In genomic region chr9:22002038-22002437, GRCh38 we compare ENCODE assay signal across 21 cellular contexts. TPM values are rescaled to one million over a fixed set of nuclear protein-coding genes. Genes with fewer than 3 reads are reported as not detected.
DNase-seq lines count a peak whose midpoint lies in the region; ATAC-seq, FAIRE-seq and TF ChIP-seq lines count a peak whose summit lies in the region.
"Had no signal": no experiment of that assay in that cellular context is flagged by ENCODE, and none has a peak within 500 bp of the region (broad histone marks: within the 10 kb centered on the region; RNA-seq: fewer than 3 reads in every experiment).

No MANE protein-coding gene starts in this region.

- H3K36me3 Mint-ChIP-seq in activated T-helper 17 cell treated with anti-CD3 and anti-CD28 coated beads, Interleukin-2, amount 50 U/mL, for 72 hours (ENCODE audit: low read depth): peaks cover 7% of the 10 kb centered on the region
- H3K36me3 Mint-ChIP-seq: CD8-positive, alpha-beta T cell had no signal

- H3K4me3 ChIP-seq in Loucy (ENCODE audit: low read length, poor library complexity, severe bottlenecking): peak overlapping the region; percentile 35
- H3K4me3 ChIP-seq in PC-9: no peak overlapping the region
- H3K4me3 ChIP-seq in osteoblast (ENCODE audit: insufficient read depth, low read length): no peak overlapping the region
- H3K4me3 ChIP-seq: BLaER1 treated with 17β-estradiol and CSF1 and Interleukin-3, amounts not matched to agents 10 nM and 100 nM; GM12878; GM23248 had no signal

- H3K9me3 ChIP-seq in Loucy (ENCODE audit: insufficient read depth, low read depth, low read length) (no peaks in the 10 kb centered on the region), PC-9 (ENCODE audit: insufficient read depth, low read depth) (no peaks in the 10 kb centered on the region), osteoblast (ENCODE audit: low read depth, low read length) (no peaks in the 10 kb centered on the region)

- POLR2A ChIA-PET in PC-9 (lab: Charles Lee; ENCODE audit: unreplicated experiment): interaction anchor here (0.7 kb wide), 1 partner anchor 209 kb away, joined by 3 read pairs; no protein-coding TSS in a partner anchor

- no peak overlapping the region for H3K4me3 Mint-ChIP-seq in activated T-helper 17 cell treated with anti-CD3 and anti-CD28 coated beads, Interleukin-2, amount 50 U/mL, for 72 hours
- H3K4me3 Mint-ChIP-seq: B cell; CD8-positive, alpha-beta T cell had no signal

- intact Hi-C loops in PC-9 (cut with micrococcal nuclease; ENCODE audit: unreplicated experiment): no loop called here

- H3K4me1 ChIP-seq in Loucy (ENCODE audit: insufficient read depth, low read length, poor library complexity, severe bottlenecking) (peaks cover 25% of the 10 kb centered on the region), PC-9 (replicated peaks; ENCODE audit: insufficient read depth) (peaks cover 36% of the 10 kb centered on the region; the same call in 1 of the 2 replicates), osteoblast (ENCODE audit: insufficient read depth, low read length) (peaks cover under 1% of the 10 kb centered on the region)

- H3K9ac ChIP-seq in Loucy (ENCODE audit: low read depth, low read length, poor library complexity, severe bottlenecking): no peak overlapping the region
- H3K9ac ChIP-seq: BLaER1 treated with 17β-estradiol and CSF1 and Interleukin-3, amounts not matched to agents 10 nM and 100 nM; GM23248 had no signal

- H3K9me2 ChIP-seq in Loucy (replicated peaks; ENCODE audit: low read depth, low read length): no peaks in the 10 kb centered on the region
- H3K9me2 ChIP-seq in PC-9 (ENCODE audit: insufficient read depth): no peaks in the 10 kb centered on the region

- H2AFZ ChIP-seq in Loucy (ENCODE audit: low read length): no peak overlapping the region
- no peak overlapping the region for H2AFZ ChIP-seq in PC-9
- H2AFZ ChIP-seq in osteoblast (ENCODE audit: low read length): no peak overlapping the region
- H2AFZ ChIP-seq: GM23248 had no signal

- TF ChIP-seq POLR2A in GM12891 (IDR thresholded peaks at IDR 0.05; ENCODE audit: low read depth, low read length): no peak

- H3K27me3 ChIP-seq in Loucy (ENCODE audit: insufficient read depth, low read length, poor library complexity, severe bottlenecking) (no peaks in the 10 kb centered on the region), PC-9 (ENCODE audit: insufficient read depth, low read depth) (no peaks in the 10 kb centered on the region), osteoblast (ENCODE audit: insufficient read depth, low read length) (no peaks in the 10 kb centered on the region)

- H4K20me1 ChIP-seq in Loucy (ENCODE audit: insufficient read depth, low read length, poor library complexity, severe bottlenecking) (peaks cover 23% of the 10 kb centered on the region), PC-9 (ENCODE audit: insufficient read depth) (peaks cover 8% of the 10 kb centered on the region; the same call in 1 of the 2 replicates), osteoblast (ENCODE audit: insufficient read depth, low read length) (no peaks in the 10 kb centered on the region)

- H3K27me3 Mint-ChIP-seq in activated T-helper 17 cell treated with anti-CD3 and anti-CD28 coated beads, Interleukin-2, amount 50 U/mL, for 72 hours: peaks cover 35% of the 10 kb centered on the region

- CTCF ChIA-PET in PC-9 (lab: Charles Lee): no interaction called here

- H3K4me2 ChIP-seq in Loucy (ENCODE audit: low read depth, low read length, poor library complexity, severe bottlenecking) (peak overlapping the region; percentile 65), PC-9 (peak overlapping the region; percentile 92; the same call in 1 of the 2 replicates), osteoblast (ENCODE audit: insufficient read depth, low read length) (no peak overlapping the region)
- H3K4me2 ChIP-seq: BLaER1 treated with 17β-estradiol and CSF1 and Interleukin-3, amounts not matched to agents 10 nM and 100 nM had no signal

- H3K9me3 Mint-ChIP-seq in activated T-helper 17 cell treated with anti-CD3 and anti-CD28 coated beads, Interleukin-2, amount 50 U/mL, for 72 hours: no peaks in the 10 kb centered on the region
- H3K9me3 Mint-ChIP-seq: CD8-positive, alpha-beta T cell had no signal

- no peak for DNase-seq in GM12891 (ENCODE audit: insufficient read length, low spot score)
- DNase-seq in PC-9: no peak
- peak; percentile 5 for DNase-seq in osteoblast (ENCODE audit: insufficient read length, low spot score, missing footprints)
- DNase-seq in GOT3 (lab: John Stamatoyannopoulos, UW): no peak
- DNase-seq in activated CD4-positive, alpha-beta T cell treated with anti-CD3 and anti-CD28 coated beads, Interleukin-2, amount 50 U/mL, for 4 hours: no peak
- DNase-seq: Calu3; CD8-positive, alpha-beta T cell; DMS79 treated with DMSO at 0.1 percent for 48 hours; EL; GM23248; HCEC 1CT; IMR-90 had no signal

- TF ChIP-seq CTCF in Loucy (conservative IDR thresholded peaks at IDR 0.05; ENCODE audit: low read length) (no peak), PC-9 (conservative IDR thresholded peaks at IDR 0.05) (no peak), osteoblast (IDR thresholded peaks at IDR 0.05; ENCODE audit: extremely low read depth, low read depth, low read length) (no peak)

- ATAC-seq in activated T-helper 17 cell treated with anti-CD3 and anti-CD28 coated beads, Interleukin-2, amount 50 U/mL, for 72 hours (replicated peaks): no peak
- ATAC-seq: CD8-positive, alpha-beta T cell; GM12878 had no signal

- FAIRE-seq in GM12891 (lab: Jason Lieb, UNC): peak; percentile 71
- FAIRE-seq: H54, HTR-8/SVneo had no signal

- no TSS peak for BruUV-seq in PC-9 (replicated peaks; lab: Mats Ljungman, UMichigan)

- H3K27ac ChIP-seq in PC-9 (no peak overlapping the region), osteoblast (ENCODE audit: low read depth, low read length) (no peak overlapping the region)
- H3K27ac ChIP-seq: BLaER1 treated with 17β-estradiol and CSF1 and Interleukin-3, amounts not matched to agents 10 nM and 100 nM; GM23248 had no signal

- H3K79me2 ChIP-seq in Loucy (ENCODE audit: insufficient read depth, low read length) (peaks cover 82% of the 10 kb centered on the region), PC-9 (ENCODE audit: low read depth) (peaks cover 88% of the 10 kb centered on the region), osteoblast (ENCODE audit: insufficient read depth, low read length) (peaks cover 45% of the 10 kb centered on the region)

- H3K36me3 ChIP-seq in Loucy (ENCODE audit: insufficient read depth, low read length) (peaks cover 4% of the 10 kb centered on the region; the same call in 1 of the 2 replicates), PC-9 (ENCODE audit: low read depth) (peaks cover 28% of the 10 kb centered on the region), osteoblast (ENCODE audit: insufficient read depth, low read length) (peaks cover 8% of the 10 kb centered on the region)

- no peak overlapping the region for H3K27ac Mint-ChIP-seq in activated T-helper 17 cell treated with anti-CD3 and anti-CD28 coated beads, Interleukin-2, amount 50 U/mL, for 72 hours
- H3K27ac Mint-ChIP-seq: B cell; CD8-positive, alpha-beta T cell had no signal

- peaks cover 8% of the 10 kb centered on the region for H3K4me1 Mint-ChIP-seq in activated T-helper 17 cell treated with anti-CD3 and anti-CD28 coated beads, Interleukin-2, amount 50 U/mL, for 72 hours

- no peaks in the 10 kb centered on the region for H3F3A ChIP-seq in Loucy (ENCODE audit: low read depth)
- peaks cover 19% of the 10 kb centered on the region; the same call in 1 of the 2 replicates for H3F3A ChIP-seq in PC-9 (ENCODE audit: insufficient read depth, low read depth)

TF ChIP-seq in GM12891, 5 proteins besides CTCF, POLR2A, EP300 and RAD21:
- TF ChIP-seq SPI1 (IDR thresholded peaks at IDR 0.05; ENCODE audit: low read depth, low read length): no peak
- no peak for TF ChIP-seq POU2F2 (IDR thresholded peaks at IDR 0.05; ENCODE audit: low read depth, low read length)
- TF ChIP-seq POLR2AphosphoS5 (IDR thresholded peaks at IDR 0.05; ENCODE audit: low read depth, low read length): no peak
- TF ChIP-seq PAX5 (IDR thresholded peaks at IDR 0.05; ENCODE audit: insufficient read depth, low read length, severe bottlenecking): no peak
- no peak for TF ChIP-seq TAF1 (IDR thresholded peaks at IDR 0.05; ENCODE audit: low read depth, low read length)

RNA-seq across cellular contexts. Expression of gene CDKN2B, which starts 7.1 kb away (rescaled TPM):
- polyA plus RNA-seq in GM12891 (2012; ENCODE audit: low read depth, missing spikeins): not detected
- total RNA-seq in PC-9 (2021) (33.8 and 40.2 TPM in 2 replicates), osteoblast (50.7 and 51.9 TPM in 2 replicates)
- total RNA-seq in activated T-helper 17 cell treated with anti-CD3 and anti-CD28 coated beads, Interleukin-2, amount 50 U/mL, for 72 hours: under 1 TPM; 0.19 to 0.76 TPM
- total RNA-seq: A172; CD8-positive, alpha-beta T cell had no signal

RNA-seq across cellular contexts. Expression of gene CDKN2B-AS1, which starts 7.4 kb away (rescaled TPM):
- polyA plus RNA-seq in GM12891 (2012; ENCODE audit: low read depth, missing spikeins): 0.14 TPM
- 11.6 and 12.5 TPM in 2 replicates for total RNA-seq in PC-9 (2021)
- total RNA-seq in osteoblast: 15.2 and 16.5 TPM in 2 replicates
- total RNA-seq in activated T-helper 17 cell treated with anti-CD3 and anti-CD28 coated beads, Interleukin-2, amount 50 U/mL, for 72 hours: under 1 TPM; 0.64 to 0.93 TPM
- total RNA-seq: A172, G401 had no signal

RNA-seq across cellular contexts. Expression of gene CDKN2A, which starts 7.8 kb away (rescaled TPM):
- 5.8 TPM for polyA plus RNA-seq in GM12891 (2012; ENCODE audit: low read depth, missing spikeins)
- total RNA-seq in PC-9 (2021) (282 and 404 TPM in 2 replicates), osteoblast (32.1 and 37.6 TPM in 2 replicates)
- 1 to 10 TPM; 4.7 to 6.4 TPM for total RNA-seq in activated T-helper 17 cell treated with anti-CD3 and anti-CD28 coated beads, Interleukin-2, amount 50 U/mL, for 72 hours
- total RNA-seq: A172 had no signal

Comparison
In these comparisons a context has a peak if more than half of its experiments do, and no peak if none do; other contexts are left out.
1. RNA of gene CDKN2B, which starts 7.1 kb away (total RNA-seq): 50.7 to 51.9 TPM in osteoblast and 33.8 to 40.2 TPM in PC-9; 0.19 to 0.76 TPM in activated T-helper 17 cell treated with anti-CD3 and anti-CD28 coated beads, Interleukin-2, amount 50 U/mL, for 72 hours; every median in the first group is over 10 times any median in the second.